Comparison of ENCODE assay signal across 11 cellular contexts in genomic region chr2:131094655-131095281, GRCh38. TPM values are rescaled to one million over a fixed set of nuclear protein-coding genes. Genes with fewer than 3 reads are reported as not detected.
DNase-seq lines count a peak whose midpoint lies in the region; ATAC-seq, FAIRE-seq and TF ChIP-seq lines count a peak whose summit lies in the region.
"Had no signal": no experiment of that assay in that cellular context is flagged by ENCODE, and none has a peak within 500 bp of the region (broad histone marks: within the 10 kb centered on the region; RNA-seq: fewer than 3 reads in every experiment).

No MANE protein-coding gene starts in this region.

- H3K27me3 Mint-ChIP-seq in activated naive CD8-positive, alpha-beta T cell treated with anti-CD3 and anti-CD28 coated beads, Interleukin-2, amount 50 U/mL, for 24 hours: no peaks in the 10 kb centered on the region
- no peaks in the 10 kb centered on the region for H3K27me3 Mint-ChIP-seq in naive thymus-derived CD4-positive, alpha-beta T cell

- no peak for FAIRE-seq in GM19239 (lab: Jason Lieb, UNC)
- FAIRE-seq: A204.1, endometrium had no signal

- peak; percentile 3 for DNase-seq in DMS53 (lab: John Stamatoyannopoulos, UW)
- DNase-seq in DMS53 treated with DMSO at 0.1 percent for 48 hours (lab: John Stamatoyannopoulos, UW; ENCODE audit: unreplicated experiment): no peak
- no peak for DNase-seq in activated naive CD8-positive, alpha-beta T cell treated with anti-CD3 and anti-CD28 coated beads, Interleukin-2, amount 50 U/mL, for 24 hours
- no peak for DNase-seq in naive thymus-derived CD4-positive, alpha-beta T cell
- no peak for DNase-seq in LoVo (ENCODE audit: low spot score)
- no peak for DNase-seq in suprapubic skin (ENCODE audit: low spot score in 2 of 2)
- no peak for DNase-seq in GM19239 (ENCODE audit: insufficient read length, low spot score)

- TF ChIP-seq CTCF in HEK293 (tag by site-specific recombination; IDR thresholded peaks at IDR 0.05): no peak
- no peak for TF ChIP-seq CTCF in suprapubic skin (IDR thresholded peaks at IDR 0.05)

- POLR2A ChIA-PET in HEK293 (lab: Yijun Ruan, JAX): interaction anchor here (1.7 kb wide), 1 partner anchor 8 kb away, joined by 7 read pairs; no protein-coding TSS in a partner anchor
- POLR2A ChIA-PET in naive thymus-derived CD4-positive, alpha-beta T cell (lab: Charles Lee): interaction anchor here (0.9 to 4.5 kb wide), 3 partner anchors 10 to 53 kb away, joined by 3 to 112 read pairs (median 4); partner anchors contain the start of gene PLEKHB2

- TF ChIP-seq POLR2A in suprapubic skin (IDR thresholded peaks at IDR 0.05): no peak

- no peaks in the 10 kb centered on the region for H3K27me3 ChIP-seq in naive thymus-derived CD4-positive, alpha-beta T cell (ENCODE audit: control insufficient read depth in 2 of 2, insufficient read depth in 2 of 2, low read length in 2 of 2)
- no peaks in the 10 kb centered on the region for H3K27me3 ChIP-seq in suprapubic skin

- H3K9me3 ChIP-seq in HEK293 (ENCODE audit: control insufficient read depth, insufficient read depth, low read depth, low read length) (no peaks in the 10 kb centered on the region), suprapubic skin (no peaks in the 10 kb centered on the region)
- H3K9me3 ChIP-seq in naive thymus-derived CD4-positive, alpha-beta T cell (ENCODE audit: control insufficient read depth in 2 of 3, low read length in 3 of 3): no peaks in the 10 kb centered on the region

- H3K36me3 ChIP-seq in HEK293 (ENCODE audit: control insufficient read depth in 2 of 2, insufficient read depth in 1 of 2, low read length in 2 of 2): peaks cover 13 to 18% of the 10 kb centered on the region in 2 experiments; a peak in 2 of 3 replicates
- H3K36me3 ChIP-seq in naive thymus-derived CD4-positive, alpha-beta T cell (ENCODE audit: control insufficient read depth in 2 of 3, insufficient read depth in 3 of 3, low read length in 3 of 3): peaks cover 0 to 6% (median 3%) of the 10 kb centered on the region in 3 experiments
- no peaks in the 10 kb centered on the region for H3K36me3 ChIP-seq in suprapubic skin

- ATAC-seq in activated naive CD8-positive, alpha-beta T cell treated with anti-CD3 and anti-CD28 coated beads, Interleukin-2, amount 50 U/mL, for 24 hours: no peak
- ATAC-seq in naive thymus-derived CD4-positive, alpha-beta T cell: no peak
- ATAC-seq: right cardiac atrium had no signal

- H3K9me3 Mint-ChIP-seq in activated naive CD8-positive, alpha-beta T cell treated with anti-CD3 and anti-CD28 coated beads, Interleukin-2, amount 50 U/mL, for 24 hours: no peaks in the 10 kb centered on the region
- H3K9me3 Mint-ChIP-seq in naive thymus-derived CD4-positive, alpha-beta T cell: no peaks in the 10 kb centered on the region

- no peak overlapping the region for H3K27ac Mint-ChIP-seq in activated naive CD8-positive, alpha-beta T cell treated with anti-CD3 and anti-CD28 coated beads, Interleukin-2, amount 50 U/mL, for 24 hours
- H3K27ac Mint-ChIP-seq in naive thymus-derived CD4-positive, alpha-beta T cell: peak overlapping the region in 6 of 9 donors; percentile 23 to 96 (median 52)

- H3K27ac ChIP-seq in HEK293 (ENCODE audit: extremely low read depth, low read depth, low read length): no peak overlapping the region
- H3K27ac ChIP-seq in naive thymus-derived CD4-positive, alpha-beta T cell (ENCODE audit: low read depth, low read length): no peak overlapping the region
- H3K27ac ChIP-seq in suprapubic skin: no peak overlapping the region

- H3K4me3 ChIP-seq in HEK293 (ENCODE audit: low read depth, low read length) (no peak overlapping the region), suprapubic skin (no peak overlapping the region)
- H3K4me3 ChIP-seq in naive thymus-derived CD4-positive, alpha-beta T cell (ENCODE audit: low read length): no peak overlapping the region

- H3K36me3 Mint-ChIP-seq in activated naive CD8-positive, alpha-beta T cell treated with anti-CD3 and anti-CD28 coated beads, Interleukin-2, amount 50 U/mL, for 24 hours (ENCODE audit: low read depth): peaks cover 7% of the 10 kb centered on the region
- H3K36me3 Mint-ChIP-seq in naive thymus-derived CD4-positive, alpha-beta T cell: no peaks in the 10 kb centered on the region

- WGBS in suprapubic skin: 61% methylated on average over 9 of the region's 9 CpGs

- peaks cover 20% of the 10 kb centered on the region for H3K4me1 Mint-ChIP-seq in activated naive CD8-positive, alpha-beta T cell treated with anti-CD3 and anti-CD28 coated beads, Interleukin-2, amount 50 U/mL, for 24 hours
- H3K4me1 Mint-ChIP-seq in naive thymus-derived CD4-positive, alpha-beta T cell: peaks cover 7 to 26% (median 20%) of the 10 kb centered on the region in 7 donors

- peak overlapping the region; percentile 90 for H3K4me3 Mint-ChIP-seq in activated naive CD8-positive, alpha-beta T cell treated with anti-CD3 and anti-CD28 coated beads, Interleukin-2, amount 50 U/mL, for 24 hours
- peak overlapping the region; percentile 33 to 98 (median 73) for H3K4me3 Mint-ChIP-seq in naive thymus-derived CD4-positive, alpha-beta T cell

- CTCF ChIA-PET in HEK293 (lab: Yijun Ruan, JAX): no interaction called here
- CTCF ChIA-PET in naive thymus-derived CD4-positive, alpha-beta T cell (lab: Charles Lee): interaction anchor here (1.1 kb wide), 1 partner anchor 9 kb away, joined by 3 read pairs; no protein-coding TSS in a partner anchor

- TF ChIP-seq EP300 in suprapubic skin (IDR thresholded peaks at IDR 0.05): no peak

- H3K4me1 ChIP-seq in HEK293 (ENCODE audit: control insufficient read depth, insufficient read depth, low read length) (no peaks in the 10 kb centered on the region), suprapubic skin (peaks cover 32% of the 10 kb centered on the region)
- peaks cover 0 to 12% of the 10 kb centered on the region in 2 donors for H3K4me1 ChIP-seq in naive thymus-derived CD4-positive, alpha-beta T cell (ENCODE audit: control insufficient read depth in 2 of 2, insufficient read depth in 2 of 2, low read length in 2 of 2)

- intact Hi-C loops in naive thymus-derived CD4-positive, alpha-beta T cell (cut with micrococcal nuclease): loop anchor here (5.0 kb wide), 3 partner anchors 297 to 1217 kb away; partner anchors contain the start of genes MZT2B (in 1 of the 2) and SMPD4 (in 1 of the 2)

TF ChIP-seq in HEK293, 187 proteins besides CTCF, POLR2A, EP300 and RAD21:
- TF ChIP-seq TCF7L2 (IDR thresholded peaks at IDR 0.05; ENCODE audit: borderline replicate concordance, low read depth, low read length) (no peak), PRDM1 (tag by site-specific recombination; IDR thresholded peaks at IDR 0.05) (peak; percentile 31; the same call in 1 of the 2 replicates), REST (tag by site-specific recombination; IDR thresholded peaks at IDR 0.05) (no peak), GLIS2 (tag by site-specific recombination; IDR thresholded peaks at IDR 0.05) (no peak)
TF ChIP-seq in HEK293: peak in this region for 1.

RNA-seq across cellular contexts. Expression of gene FAM168B, which starts 1.5 kb away (rescaled TPM):
- 10 to 100 TPM; 50.5 to 82.9 (median 66.7) TPM for total RNA-seq in naive thymus-derived CD4-positive, alpha-beta T cell
- polyA plus RNA-seq in naive thymus-derived CD4-positive, alpha-beta T cell: 10 to 100 TPM; 36.3 to 41.3 TPM
- 100 to 1,000 TPM in 2 of 4 donors, 10 to 100 TPM in 2; 70.4 to 130 (median 99.0) TPM for total RNA-seq in suprapubic skin

RNA-seq across cellular contexts. Expression of gene PLEKHB2, which starts 10.4 kb away (rescaled TPM):
- total RNA-seq in naive thymus-derived CD4-positive, alpha-beta T cell: 10 to 100 TPM; 43.1 to 92.3 (median 55.8) TPM
- 10 to 100 TPM; 64.4 to 66.6 TPM for polyA plus RNA-seq in naive thymus-derived CD4-positive, alpha-beta T cell
- total RNA-seq in suprapubic skin: 10 to 100 TPM; 44.9 to 59.9 (median 54.4) TPM
